Comparison of ENCODE assay signal across 1 cellular context in genomic region chr9:87100001-87100400, GRCh38.
TF ChIP-seq lines count a peak whose summit lies in the region.

No MANE protein-coding gene starts in this region.

TF ChIP-seq in WTC11, 78 proteins besides CTCF, POLR2A, EP300 and RAD21 (continued from another document):
- TF ChIP-seq, protein P1, sequence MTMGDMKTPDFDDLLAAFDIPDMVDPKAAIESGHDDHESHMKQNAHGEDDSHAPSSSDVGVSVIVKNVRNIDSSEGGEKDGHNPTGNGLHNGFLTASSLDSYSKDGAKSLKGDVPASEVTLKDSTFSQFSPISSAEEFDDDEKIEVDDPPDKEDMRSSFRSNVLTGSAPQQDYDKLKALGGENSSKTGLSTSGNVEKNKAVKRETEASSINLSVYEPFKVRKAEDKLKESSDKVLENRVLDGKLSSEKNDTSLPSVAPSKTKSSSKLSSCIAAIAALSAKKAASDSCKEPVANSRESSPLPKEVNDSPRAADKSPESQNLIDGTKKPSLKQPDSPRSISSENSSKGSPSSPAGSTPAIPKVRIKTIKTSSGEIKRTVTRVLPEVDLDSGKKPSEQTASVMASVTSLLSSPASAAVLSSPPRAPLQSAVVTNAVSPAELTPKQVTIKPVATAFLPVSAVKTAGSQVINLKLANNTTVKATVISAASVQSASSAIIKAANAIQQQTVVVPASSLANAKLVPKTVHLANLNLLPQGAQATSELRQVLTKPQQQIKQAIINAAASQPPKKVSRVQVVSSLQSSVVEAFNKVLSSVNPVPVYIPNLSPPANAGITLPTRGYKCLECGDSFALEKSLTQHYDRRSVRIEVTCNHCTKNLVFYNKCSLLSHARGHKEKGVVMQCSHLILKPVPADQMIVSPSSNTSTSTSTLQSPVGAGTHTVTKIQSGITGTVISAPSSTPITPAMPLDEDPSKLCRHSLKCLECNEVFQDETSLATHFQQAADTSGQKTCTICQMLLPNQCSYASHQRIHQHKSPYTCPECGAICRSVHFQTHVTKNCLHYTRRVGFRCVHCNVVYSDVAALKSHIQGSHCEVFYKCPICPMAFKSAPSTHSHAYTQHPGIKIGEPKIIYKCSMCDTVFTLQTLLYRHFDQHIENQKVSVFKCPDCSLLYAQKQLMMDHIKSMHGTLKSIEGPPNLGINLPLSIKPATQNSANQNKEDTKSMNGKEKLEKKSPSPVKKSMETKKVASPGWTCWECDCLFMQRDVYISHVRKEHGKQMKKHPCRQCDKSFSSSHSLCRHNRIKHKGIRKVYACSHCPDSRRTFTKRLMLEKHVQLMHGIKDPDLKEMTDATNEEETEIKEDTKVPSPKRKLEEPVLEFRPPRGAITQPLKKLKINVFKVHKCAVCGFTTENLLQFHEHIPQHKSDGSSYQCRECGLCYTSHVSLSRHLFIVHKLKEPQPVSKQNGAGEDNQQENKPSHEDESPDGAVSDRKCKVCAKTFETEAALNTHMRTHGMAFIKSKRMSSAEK (CRISPR knock-in tag; IDR thresholded peaks at IDR 0.05; ENCODE audit: borderline replicate concordance) = no peak
